ENCODE assay signal across 8 cellular contexts in genomic region chr2:101151141-101151858, GRCh38. TPM values are rescaled to one million over a fixed set of nuclear protein-coding genes. Genes with fewer than 3 reads are reported as not detected.
DNase-seq lines count a peak whose midpoint lies in the region; ATAC-seq and TF ChIP-seq lines count a peak whose summit lies in the region.

Gene TBC1D8, minus strand, starts transcription at chr2:101151382. Its CDS starts 129 bp downstream, at chr2:101151253.

- H3K36me3 ChIP-seq in OCI-LY3 (replicated peaks; ENCODE audit: low read depth, low read length) (no peaks in the 10 kb centered on the region), esophagus (ENCODE audit: control insufficient read depth in 2 of 2, insufficient read depth in 2 of 2, low read length in 1 of 2) (no peaks in the 10 kb centered on the region), mucosa of rectum (ENCODE audit: control insufficient read depth in 2 of 2, insufficient read depth in 2 of 2, low read length in 2 of 2) (no peaks in the 10 kb centered on the region)

- no peaks in the 10 kb centered on the region for H3K9me3 ChIP-seq in OCI-LY3 (ENCODE audit: insufficient read depth, low read length)
- H3K9me3 ChIP-seq in esophagus (ENCODE audit: control insufficient read depth in 2 of 2, insufficient read depth in 1 of 2, low read depth in 1 of 2, low read length in 1 of 2): no peaks in the 10 kb centered on the region
- H3K9me3 ChIP-seq in mucosa of rectum (ENCODE audit: control insufficient read depth in 2 of 2, low read length in 2 of 2): no peaks in the 10 kb centered on the region

- ATAC-seq in GM19397 (IDR thresholded peaks at IDR 0.05; ENCODE audit: unreplicated experiment): peak; percentile 77

- H2AFZ ChIP-seq in OCI-LY3 (ENCODE audit: low read depth, low read length): 0 out of 2 replicates have a peak within 1 kb of the TSS, but pooled peaks have one; percentile 36

- H3K27ac ChIP-seq in OCI-LY3 (ENCODE audit: low read length) (no peak within 1 kb of the TSS), esophagus (ENCODE audit: low read depth in 2 of 2, low read length in 1 of 2) (peak within 1 kb of the TSS; percentile 81 to 86), mucosa of rectum (ENCODE audit: low read depth in 2 of 2, low read length in 2 of 2) (peak within 1 kb of the TSS; percentile 82 to 84)

- H4K20me1 ChIP-seq in OCI-LY3 (ENCODE audit: insufficient read depth, low read length): no peaks in the 10 kb centered on the region

- H3K27me3 ChIP-seq in OCI-LY3 (ENCODE audit: low read depth, low read length) (peaks cover 76% of the 10 kb centered on the region), esophagus (ENCODE audit: control insufficient read depth in 1 of 2, insufficient read depth in 2 of 2, low read length in 2 of 2) (no peaks in the 10 kb centered on the region), mucosa of rectum (ENCODE audit: control insufficient read depth in 2 of 2, insufficient read depth in 2 of 2, low read length in 2 of 2) (no peaks in the 10 kb centered on the region)

- peak within 1 kb of the TSS; percentile 86 for H3K4me3 ChIP-seq in OCI-LY3 (ENCODE audit: low read length)
- peak within 1 kb of the TSS; percentile 89 to 90 for H3K4me3 ChIP-seq in esophagus (ENCODE audit: low read depth in 1 of 2, low read length in 2 of 2)
- peak within 1 kb of the TSS; percentile 76 to 84 for H3K4me3 ChIP-seq in mucosa of rectum (ENCODE audit: low read length in 2 of 2)

- peak; percentile 94 for DNase-seq in CD1c-positive myeloid dendritic cell (ENCODE audit: extremely low spot score)
- peak; percentile 91 for DNase-seq in HK-2 (ENCODE audit: unreplicated experiment)
- DNase-seq in activated T-cell treated with anti-CD3 and anti-CD28 coated beads, Interleukin-2, amount 50 U/mL, for 48 hours: peak; percentile 78 to 83
- DNase-seq in stimulated activated CD8-positive, alpha-beta memory T cell treated with anti-CD3 and anti-CD28 coated beads, Interleukin-4, amount 100 ng/mL, for 24 hours (ENCODE audit: low read depth): peak; percentile 38

- peak within 1 kb of the TSS; percentile 97 for H3K4me2 ChIP-seq in OCI-LY3 (ENCODE audit: low read length)

- H3K4me1 ChIP-seq in OCI-LY3 (ENCODE audit: low read length) (peaks cover 17% of the 10 kb centered on the region), esophagus (ENCODE audit: control insufficient read depth in 2 of 2, insufficient read depth in 2 of 2, low read length in 1 of 2) (peaks cover 8 to 15% of the 10 kb centered on the region in 2 donors), mucosa of rectum (ENCODE audit: control insufficient read depth in 2 of 2, insufficient read depth in 2 of 2, low read length in 2 of 2) (peaks cover 12 to 21% of the 10 kb centered on the region in 2 donors)

- no peaks in the 10 kb centered on the region for H3K79me2 ChIP-seq in OCI-LY3 (ENCODE audit: low read length)

- H3K9ac ChIP-seq in OCI-LY3 (ENCODE audit: low read length) (peak within 1 kb of the TSS; percentile 57), mucosa of rectum (ENCODE audit: low read depth in 1 of 2, low read length in 2 of 2) (peak within 1 kb of the TSS; percentile 74 to 82)

- WGBS in esophagus, 2 donors: 0% methylated on average over 24 to 81 of the region's 81 CpGs

- no peak for TF ChIP-seq CTCF in OCI-LY3 (IDR thresholded peaks at IDR 0.05; ENCODE audit: low read depth, low read length)

RNA-seq across cellular contexts. Expression of gene TBC1D8, which starts in this region (rescaled TPM):
- polyA plus RNA-seq in esophagus: 10 to 100 TPM; 13.3 to 19.4 TPM

Comparison
In these comparisons a context has a peak if more than half of its experiments do, and no peak if none do; other contexts are left out.
1. DNase-seq: peak in every context shown above with its lines; median percentile 94 in CD1c-positive myeloid dendritic cell; 91 in HK-2; 80 in activated T-cell treated with anti-CD3 and anti-CD28 coated beads, Interleukin-2, amount 50 U/mL, for 48 hours; 38 in stimulated activated CD8-positive, alpha-beta memory T cell treated with anti-CD3 and anti-CD28 coated beads, Interleukin-4, amount 100 ng/mL, for 24 hours.